9 cellular contexts compared by ENCODE assay signal in genomic region chr3:155744626-155745324, GRCh38. TPM values are rescaled to one million over a fixed set of nuclear protein-coding genes. Genes with fewer than 3 reads are reported as not detected.
DNase-seq lines count a peak whose midpoint lies in the region; ATAC-seq, FAIRE-seq and TF ChIP-seq lines count a peak whose summit lies in the region.
"Had no signal": no experiment of that assay in that cellular context is flagged by ENCODE, and none has a peak within 500 bp of the region (broad histone marks: within the 10 kb centered on the region; RNA-seq: fewer than 3 reads in every experiment).

Gene PLCH1 (minus strand): TSS chr3:155745071. CDS start chr3:155704224, 40,847 bp downstream.

- no peak for FAIRE-seq in astrocyte (lab: Jason Lieb, UNC)
- FAIRE-seq: endometrium had no signal

- H2AFZ ChIP-seq in astrocyte (ENCODE audit: low read depth, low read length): peak within 1 kb of the TSS; percentile 96

- intact Hi-C loops in right cardiac atrium (cut with DNase I): no loop called here
- intact Hi-C loops in posterior vena cava (cut with DNase I): no loop called here

- H3K4me2 ChIP-seq in astrocyte (ENCODE audit: low read length): peak within 1 kb of the TSS; percentile 96

- no peaks in the 10 kb centered on the region for H3K27me3 ChIP-seq in HAP-1 (ENCODE audit: low read depth)
- H3K27me3 ChIP-seq in astrocyte (ENCODE audit: insufficient read depth, low read length): peaks cover 32% of the 10 kb centered on the region
- H3K27me3 ChIP-seq in right cardiac atrium (ENCODE audit: control insufficient read depth, insufficient read depth): no peaks in the 10 kb centered on the region

- H3K4me1 Mint-ChIP-seq in astrocyte (ENCODE audit: low read depth, unreplicated experiment): peaks cover 6% of the 10 kb centered on the region

- no peak within 1 kb of the TSS for H3K27ac Mint-ChIP-seq in astrocyte (ENCODE audit: unreplicated experiment)

- H3K36me3 ChIP-seq in HAP-1 (replicated peaks): no peaks in the 10 kb centered on the region; the same call in 1 of the 2 replicates
- no peaks in the 10 kb centered on the region for H3K36me3 ChIP-seq in astrocyte (ENCODE audit: insufficient read depth, low read length)

- ATAC-seq in right cardiac atrium (peak; percentile 90 to 91), HG03378 (IDR thresholded peaks at IDR 0.05; ENCODE audit: unreplicated experiment) (no peak)

- peaks cover 42% of the 10 kb centered on the region for H3K4me1 ChIP-seq in HAP-1
- H3K4me1 ChIP-seq in astrocyte (ENCODE audit: insufficient read depth, low read length): peaks cover 14% of the 10 kb centered on the region
- H3K4me1 ChIP-seq in right cardiac atrium (ENCODE audit: control insufficient read depth, insufficient read depth, low read length): no peaks in the 10 kb centered on the region

- in situ Hi-C loops in HAP-1 (cut with MboI; ENCODE audit: low sequenced_read_pairs): loop anchor here (10.0 kb wide), 1 partner anchor 110 kb away; the partner anchor contains the start of gene SLC33A1

- under 1% methylated on average over 33 of the region's 33 CpGs for WGBS in right cardiac atrium

- H4K20me1 ChIP-seq in astrocyte (ENCODE audit: insufficient read depth, low read length): no peaks in the 10 kb centered on the region

- no peak for TF ChIP-seq CTCF in astrocyte (IDR thresholded peaks at IDR 0.05; ENCODE audit: insufficient read depth, low read depth, low read length)

- H3K36me3 Mint-ChIP-seq in astrocyte (ENCODE audit: low read depth, unreplicated experiment): no peaks in the 10 kb centered on the region

- no peaks in the 10 kb centered on the region for H3K9me3 ChIP-seq in HAP-1
- H3K9me3 ChIP-seq in astrocyte (ENCODE audit: insufficient read depth, low read depth, low read length): no peaks in the 10 kb centered on the region
- no peaks in the 10 kb centered on the region for H3K9me3 ChIP-seq in right cardiac atrium (ENCODE audit: control insufficient read depth, low read length)

- peak within 1 kb of the TSS; percentile 73 for H3K4me3 ChIP-seq in HAP-1
- peak within 1 kb of the TSS; percentile 65 for H3K4me3 ChIP-seq in astrocyte (ENCODE audit: insufficient read depth, low read depth, low read length)
- peak within 1 kb of the TSS; percentile 67 for H3K4me3 ChIP-seq in right cardiac atrium (ENCODE audit: low read length)

- no peak within 1 kb of the TSS for H3K27ac ChIP-seq in astrocyte (ENCODE audit: low read depth, low read length)
- H3K27ac ChIP-seq in right cardiac atrium (ENCODE audit: low read length): no peak within 1 kb of the TSS

- peak within 1 kb of the TSS; percentile 93 for H3K4me3 Mint-ChIP-seq in astrocyte (ENCODE audit: unreplicated experiment)

- peak within 1 kb of the TSS; percentile 61 for H3K9ac ChIP-seq in astrocyte (ENCODE audit: low read length)

- no peaks in the 10 kb centered on the region for H3K9me3 Mint-ChIP-seq in astrocyte (ENCODE audit: unreplicated experiment)

- no peaks in the 10 kb centered on the region for H3K79me2 ChIP-seq in astrocyte (ENCODE audit: insufficient read depth, low read length)

- peaks cover 15% of the 10 kb centered on the region for H3K27me3 Mint-ChIP-seq in astrocyte (ENCODE audit: low read depth, unreplicated experiment)

- DNase-seq in Daoy (ENCODE audit: low read depth) (peak; percentile 83), HAP-1 (ENCODE audit: low spot score in 2 of 2) (peak; percentile 91 to 94), NAMALWA (ENCODE audit: low spot score) (peak; percentile 47), SKM-1 treated with dmso at 0.1 percent for 144 hours (lab: John Stamatoyannopoulos, UW; ENCODE audit: unreplicated experiment) (peak; percentile 73), astrocyte (ENCODE audit: low read depth) (peak; percentile 59), right cardiac atrium (peak; percentile 44 to 85 (median 83)), posterior vena cava (ENCODE audit: low spot score) (peak; percentile 85)

RNA-seq across cellular contexts. Expression of gene PLCH1, which starts in this region (rescaled TPM):
- total RNA-seq in Daoy (2014; rRNA removed; shearing (Covaris generic)): 1.5 and 2.0 TPM in 2 replicates
- 0.65 and 1.2 TPM in 2 replicates for total RNA-seq in astrocyte
- 1 to 10 TPM; 1.6 to 6.3 (median 3.7) TPM for total RNA-seq in right cardiac atrium
- polyA plus RNA-seq in right cardiac atrium: 1.1 TPM
- total RNA-seq in posterior vena cava: under 1 TPM in 1 of 2 donors, not detected in 1; 0.05 TPM

Comparison
In these comparisons a context has a peak if more than half of its experiments do, and no peak if none do; other contexts are left out.
1. Peak in DNase-seq in posterior vena cava; RNA of the gene not detected or under 1 TPM.